Comparison of ENCODE assay signal across 21 cellular contexts in the genomic region with DNA sequence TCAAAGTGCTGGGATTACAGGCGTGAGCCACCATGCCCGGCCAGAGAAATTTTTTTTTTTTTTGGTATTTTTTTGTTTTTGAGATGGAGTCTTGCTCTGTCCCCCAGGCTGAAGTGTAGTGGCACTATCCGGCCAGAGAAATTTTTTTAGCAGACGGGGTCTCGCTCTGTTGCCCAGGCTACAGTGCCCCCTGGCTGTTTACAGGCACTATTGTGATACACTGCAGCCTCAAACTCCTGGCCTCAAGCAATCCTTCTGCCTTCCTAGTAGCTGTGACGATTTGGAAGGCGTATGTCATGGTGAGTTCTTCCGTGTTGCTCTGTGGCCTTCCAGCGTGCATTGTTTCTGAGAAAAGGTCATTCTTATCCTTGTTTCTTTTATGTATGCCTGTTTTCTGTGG. TPM values are rescaled to one million over a fixed set of nuclear protein-coding genes. Genes with fewer than 3 reads are reported as not detected.
"Had no signal": no experiment of that assay in that cellular context is flagged by ENCODE, and none has a peak within 500 bp of the region (broad histone marks: within the 10 kb centered on the region; RNA-seq: fewer than 3 reads in every experiment).

No MANE protein-coding gene starts in this region.

- H3K4me2 ChIP-seq: neural progenitor cell had no signal

- ATAC-seq: activated T-cell treated with anti-CD3 and anti-CD28 coated beads, Interleukin-2, amount 50 U/mL, for 4 hours; gastrocnemius medialis; heart right ventricle; left colon; lower lobe of right lung; stimulated activated naive CD8-positive, alpha-beta T cell treated with anti-CD3 and anti-CD28 coated beads, Interleukin-15, amount 100 ng/mL, for 72 hours; upper lobe of right lung had no signal

- H3K9ac ChIP-seq: neural progenitor cell had no signal

- H3K27me3 ChIP-seq: adrenal gland, cardiac muscle cell, gastrocnemius medialis, heart right ventricle, neural progenitor cell, sigmoid colon, spleen, upper lobe of right lung had no signal

- H3K4me1 ChIP-seq: adrenal gland, gastrocnemius medialis, heart right ventricle, lower lobe of right lung, neural progenitor cell, sigmoid colon, spleen, upper lobe of right lung had no signal

- DNase-seq: activated CD4-positive, alpha-beta memory T cell treated with anti-CD3 and anti-CD28 coated beads, Interleukin-2, amount 10 ng/mL, durations not matched to agents 7 days and 5 days; activated CD4-positive, alpha-beta T cell treated with anti-CD3 and anti-CD28 coated beads for 4 hours; activated effector memory CD4-positive, alpha-beta T cell treated with anti-CD3 and anti-CD28 coated beads, Interleukin-2, amount 50 U/mL, for 16 hours; activated T-cell treated with anti-CD3 and anti-CD28 coated beads, Interleukin-2, amount 50 U/mL, for 4 hours; adrenal gland; gastrocnemius medialis; heart right ventricle; left colon; lower lobe of right lung; sigmoid colon; spleen; stimulated activated naive CD8-positive, alpha-beta T cell treated with anti-CD3 and anti-CD28 coated beads, Interleukin-15, amount 100 ng/mL, for 72 hours; T1000; upper lobe of right lung had no signal

- H3K27me3 Mint-ChIP-seq: activated CD4-positive, alpha-beta memory T cell treated with anti-CD3 and anti-CD28 coated beads, Interleukin-2, amount 10 ng/mL, durations not matched to agents 7 days and 5 days; activated naive CD4-positive, alpha-beta T cell treated with anti-CD3 and anti-CD28 coated beads, Interleukin-2, amount 50 U/mL, for 24 hours; stimulated activated naive CD8-positive, alpha-beta T cell treated with anti-CD3 and anti-CD28 coated beads, Interleukin-15, amount 100 ng/mL, for 72 hours had no signal

- H3K9me3 Mint-ChIP-seq: activated CD4-positive, alpha-beta memory T cell treated with anti-CD3 and anti-CD28 coated beads, Interleukin-2, amount 10 ng/mL, durations not matched to agents 7 days and 5 days; activated naive CD4-positive, alpha-beta T cell treated with anti-CD3 and anti-CD28 coated beads, Interleukin-2, amount 50 U/mL, for 24 hours; activated T-cell treated with anti-CD3 and anti-CD28 coated beads, Interleukin-2, amount 50 U/mL, for 4 hours; stimulated activated naive CD8-positive, alpha-beta T cell treated with anti-CD3 and anti-CD28 coated beads, Interleukin-15, amount 100 ng/mL, for 72 hours had no signal

- H3K4me3 ChIP-seq: adrenal gland, cardiac muscle cell, gastrocnemius medialis, heart right ventricle, lower lobe of right lung, neural progenitor cell, sigmoid colon, spleen, upper lobe of right lung had no signal

- H3K9me3 ChIP-seq: adrenal gland, gastrocnemius medialis, heart right ventricle, lower lobe of right lung, sigmoid colon, spleen, upper lobe of right lung had no signal

- H3K4me3 Mint-ChIP-seq: activated CD4-positive, alpha-beta memory T cell treated with anti-CD3 and anti-CD28 coated beads, Interleukin-2, amount 10 ng/mL, durations not matched to agents 7 days and 5 days; activated naive CD4-positive, alpha-beta T cell treated with anti-CD3 and anti-CD28 coated beads, Interleukin-2, amount 50 U/mL, for 24 hours; activated T-cell treated with anti-CD3 and anti-CD28 coated beads, Interleukin-2, amount 50 U/mL, for 4 hours; mesothelial cell of epicardium; neural progenitor cell; stimulated activated naive CD8-positive, alpha-beta T cell treated with anti-CD3 and anti-CD28 coated beads, Interleukin-15, amount 100 ng/mL, for 72 hours had no signal

- H3K36me3 ChIP-seq: adrenal gland, cardiac muscle cell, gastrocnemius medialis had no signal

- H3K4me1 Mint-ChIP-seq: mesothelial cell of epicardium, neural progenitor cell had no signal

- H3K27ac Mint-ChIP-seq: activated CD4-positive, alpha-beta memory T cell treated with anti-CD3 and anti-CD28 coated beads, Interleukin-2, amount 10 ng/mL, durations not matched to agents 7 days and 5 days; activated naive CD4-positive, alpha-beta T cell treated with anti-CD3 and anti-CD28 coated beads, Interleukin-2, amount 50 U/mL, for 24 hours; mesothelial cell of epicardium; neural progenitor cell; stimulated activated naive CD8-positive, alpha-beta T cell treated with anti-CD3 and anti-CD28 coated beads, Interleukin-15, amount 100 ng/mL, for 72 hours had no signal

- H3K27ac ChIP-seq: adrenal gland, cardiac muscle cell, gastrocnemius medialis, heart right ventricle, lower lobe of right lung, neural progenitor cell, sigmoid colon, spleen, upper lobe of right lung had no signal

RNA-seq across cellular contexts. Expression of a gene that starts 49.6 kb away (rescaled TPM):
- total RNA-seq: activated CD4-positive, alpha-beta memory T cell treated with anti-CD3 and anti-CD28 coated beads, Interleukin-2, amount 10 ng/mL, durations not matched to agents 7 days and 5 days; cardiac muscle cell; gastrocnemius medialis; left colon; myocyte; osteocyte; sigmoid colon; temporal lobe had no signal
